8 cellular contexts compared by ENCODE assay signal in genomic region chr17:45096141-45096540, GRCh38. TPM values are rescaled to one million over a fixed set of nuclear protein-coding genes. Genes with fewer than 3 reads are reported as not detected.
DNase-seq lines count a peak whose midpoint lies in the region; ATAC-seq and TF ChIP-seq lines count a peak whose summit lies in the region.

No MANE protein-coding gene starts in this region.

- no peak for TF ChIP-seq POLR2A in breast epithelium (IDR thresholded peaks at IDR 0.05)

- intact Hi-C loops in breast epithelium (cut with DNase I; ENCODE audit: low total_unique reads) = no loop called here

- H3K4me3 ChIP-seq in Loucy (ENCODE audit: low read length, poor library complexity, severe bottlenecking) = no peak overlapping the region
- H3K4me3 ChIP-seq in breast epithelium = no peak overlapping the region

- TF ChIP-seq CTCF in Loucy (conservative IDR thresholded peaks at IDR 0.05; ENCODE audit: low read length) (peak; percentile 68), breast epithelium (IDR thresholded peaks at IDR 0.05) (peak; percentile 27 to 43 (median 39))

- no peak overlapping the region for H2AFZ ChIP-seq in Loucy (ENCODE audit: low read length)

- no peaks in the 10 kb centered on the region for H3K9me2 ChIP-seq in Loucy (replicated peaks; ENCODE audit: low read depth, low read length)

- no peak overlapping the region for H3K4me2 ChIP-seq in Loucy (ENCODE audit: low read depth, low read length, poor library complexity, severe bottlenecking)

- H3K4me1 ChIP-seq in Loucy (ENCODE audit: insufficient read depth, low read length, poor library complexity, severe bottlenecking) = no peaks in the 10 kb centered on the region
- peaks cover 20 to 43% of the 10 kb centered on the region in 2 donors for H3K4me1 ChIP-seq in breast epithelium

- H3K27ac ChIP-seq in breast epithelium = peak overlapping the region; percentile 93 to 96

- no peaks in the 10 kb centered on the region for H3K79me2 ChIP-seq in Loucy (ENCODE audit: insufficient read depth, low read length)

- H3K36me3 ChIP-seq in Loucy (ENCODE audit: insufficient read depth, low read length) (peaks cover 75% of the 10 kb centered on the region; the same call in 1 of the 2 replicates), breast epithelium (no peaks in the 10 kb centered on the region)

- no peak for ATAC-seq in GM21381 (IDR thresholded peaks at IDR 0.05; ENCODE audit: unreplicated experiment)

- DNase-seq in DMS 273 (lab: John Stamatoyannopoulos, UW; ENCODE audit: unreplicated experiment) (peak; percentile 64), breast epithelium (ENCODE audit: low spot score in 2 of 2) (no peak), myocyte (ENCODE audit: low read depth) (peak; percentile 59), KG1 (lab: John Stamatoyannopoulos, UW) (no peak), NCI-H146 treated with DMSO at 0.1 percent for 48 hours (lab: John Stamatoyannopoulos, UW; ENCODE audit: unreplicated experiment) (no peak), NCI-H345 (lab: John Stamatoyannopoulos, UW) (no peak)

- H3K9me3 ChIP-seq in Loucy (ENCODE audit: insufficient read depth, low read depth, low read length) (no peaks in the 10 kb centered on the region), breast epithelium (no peaks in the 10 kb centered on the region)

- no peaks in the 10 kb centered on the region for H3F3A ChIP-seq in Loucy (ENCODE audit: low read depth)

- H4K20me1 ChIP-seq in Loucy (ENCODE audit: insufficient read depth, low read length, poor library complexity, severe bottlenecking) = no peaks in the 10 kb centered on the region

- H3K27me3 ChIP-seq in Loucy (ENCODE audit: insufficient read depth, low read length, poor library complexity, severe bottlenecking) (no peaks in the 10 kb centered on the region), breast epithelium (no peaks in the 10 kb centered on the region)

- H3K9ac ChIP-seq in Loucy (ENCODE audit: low read depth, low read length, poor library complexity, severe bottlenecking) = no peak overlapping the region

RNA-seq across cellular contexts. Expression of gene NMT1, which starts 35.0 kb away (rescaled TPM):
- total RNA-seq in breast epithelium (100 to 1,000 TPM in 1 of 3 donors, 10 to 100 TPM in 2; 81.9 to 130 (median 84.0) TPM), myocyte (80.3 and 88.7 TPM in 2 replicates)
- 114 TPM for polyA plus RNA-seq in myocyte (2012)

RNA-seq across cellular contexts. Expression of gene PLCD3, which starts 36.2 kb away (rescaled TPM):
- total RNA-seq in breast epithelium = 10 to 100 TPM; 30.8 to 62.2 (median 41.1) TPM
- 61.3 and 187 TPM in 2 replicates for total RNA-seq in myocyte
- polyA plus RNA-seq in myocyte (2012) = 226 TPM

RNA-seq across cellular contexts. Expression of gene ACBD4, which starts 39.3 kb away (rescaled TPM):
- total RNA-seq in breast epithelium (10 to 100 TPM; 13.8 to 28.8 (median 15.7) TPM), myocyte (3.5 and 6.0 TPM in 2 replicates)
- 12.1 TPM for polyA plus RNA-seq in myocyte (2012)

RNA-seq across cellular contexts. Expression of gene DCAKD, which starts 44.7 kb away (rescaled TPM):
- total RNA-seq in breast epithelium = 10 to 100 TPM; 44.0 to 76.8 (median 48.2) TPM
- total RNA-seq in myocyte = 67.0 and 75.5 TPM in 2 replicates
- 57.9 TPM for polyA plus RNA-seq in myocyte (2012)

RNA-seq across cellular contexts. Expression of gene HEXIM1, which starts 52.1 kb away (rescaled TPM):
- total RNA-seq in breast epithelium (10 to 100 TPM; 21.3 to 35.6 (median 33.4) TPM), myocyte (21.0 and 28.4 TPM in 2 replicates)
- polyA plus RNA-seq in myocyte (2012) = 36.2 TPM

Comparison
In these comparisons a context has a peak if more than half of its experiments do, and no peak if none do; other contexts are left out.
1. DNase-seq: peak in DMS 273 (single experiment) and myocyte (single experiment); none in breast epithelium (0 of 2), KG1 (single experiment), NCI-H146 treated with DMSO at 0.1 percent for 48 hours (single experiment) and NCI-H345 (single experiment).